ENCODE assay signal across 14 cellular contexts in genomic region chr15:47822066-47822465, GRCh38.
A peak's percentile ranks its signal among the peaks of the same experiment; 100 is the strongest.
DNase-seq lines count a peak whose midpoint lies in the region; ATAC-seq and TF ChIP-seq lines count a peak whose summit lies in the region.
"Had no signal": no experiment of that assay in that cellular context is flagged by ENCODE, and none has a peak within 500 bp of the region (broad histone marks: within the 10 kb centered on the region; RNA-seq: fewer than 3 reads in every experiment).

No MANE protein-coding gene starts in this region.

- H3K4me3 Mint-ChIP-seq in nephron (no peak overlapping the region), mesothelial cell of epicardium (no peak overlapping the region)
- H3K4me3 Mint-ChIP-seq in stimulated activated effector memory CD8-positive, alpha-beta T cell treated with anti-CD3 and anti-CD28 coated beads, Interleukin-12 subunit alpha, Interleukin-12 subunit beta, amount 100 ng/mL, for 72 hours: no peak overlapping the region
- H3K4me3 Mint-ChIP-seq: CD14-positive monocyte had no signal

- no peak overlapping the region for H3K9ac ChIP-seq in mammary epithelial cell (ENCODE audit: insufficient read depth, low read length)

- H4K20me1 ChIP-seq in mammary epithelial cell (ENCODE audit: insufficient read depth, low read length): no peaks in the 10 kb centered on the region

- in situ Hi-C loops in T47D (cut with HindIII; ENCODE audit: low pct_unique_long_range_greater_than_20kb, low sequenced_read_pairs): no loop called here
- in situ Hi-C loops in mammary epithelial cell (cut with MboI; ENCODE audit: low sequenced_read_pairs in 2 of 2): no loop called here

- no peak overlapping the region for H2AFZ ChIP-seq in mammary epithelial cell (ENCODE audit: low read depth, low read length)

- H3K9me3 Mint-ChIP-seq in nephron (no peaks in the 10 kb centered on the region), mesothelial cell of epicardium (no peaks in the 10 kb centered on the region)
- H3K9me3 Mint-ChIP-seq in stimulated activated effector memory CD8-positive, alpha-beta T cell treated with anti-CD3 and anti-CD28 coated beads, Interleukin-12 subunit alpha, Interleukin-12 subunit beta, amount 100 ng/mL, for 72 hours: peaks cover 3% of the 10 kb centered on the region

- H3K4me1 ChIP-seq in mammary epithelial cell (ENCODE audit: insufficient read depth, low read length) (peaks cover 15% of the 10 kb centered on the region), vagina (peaks cover 32% of the 10 kb centered on the region)
- H3K4me1 ChIP-seq: Caco-2 had no signal

- H3K79me2 ChIP-seq in mammary epithelial cell (ENCODE audit: insufficient read depth, low read length): no peaks in the 10 kb centered on the region

- H3K36me3 Mint-ChIP-seq in nephron (ENCODE audit: low read depth) (no peaks in the 10 kb centered on the region), mesothelial cell of epicardium (no peaks in the 10 kb centered on the region)
- H3K36me3 Mint-ChIP-seq in stimulated activated effector memory CD8-positive, alpha-beta T cell treated with anti-CD3 and anti-CD28 coated beads, Interleukin-12 subunit alpha, Interleukin-12 subunit beta, amount 100 ng/mL, for 72 hours: no peaks in the 10 kb centered on the region
- H3K36me3 Mint-ChIP-seq: CD14-positive monocyte had no signal

- CTCF ChIA-PET in mammary epithelial cell (lab: Charles Lee; ENCODE audit: low non-redundant PET): no interaction called here

- WGBS in mammary epithelial cell (ENCODE audit: low coverage, missing lambda C conversion rate): 81% methylated on average over 4 of the region's 4 CpGs

- no peak for TF ChIP-seq POLR2A in vagina (IDR thresholded peaks at IDR 0.05)

- H3K4me3 ChIP-seq in mammary epithelial cell (replicated peaks in 1 of 3; ENCODE audit: insufficient read depth in 1 of 3, low read depth in 2 of 3, low read length in 3 of 3): no peak overlapping the region
- H3K4me3 ChIP-seq in fibroblast of villous mesenchyme (ENCODE audit: low read depth, low read length): no peak overlapping the region
- no peak overlapping the region for H3K4me3 ChIP-seq in vagina
- H3K4me3 ChIP-seq: GM12878 had no signal

- H3K27ac ChIP-seq in mammary epithelial cell (ENCODE audit: insufficient read depth, low read depth, low read length) (no peak overlapping the region), vagina (peak overlapping the region; percentile 42)

- DNase-seq in T47D (ENCODE audit: low read depth in 1 of 2, low spot score in 1 of 2) (peak; percentile 12 to 48), mammary epithelial cell (no peak), fibroblast of villous mesenchyme (ENCODE audit: low read depth) (peak; percentile 47), vagina (ENCODE audit: extremely low spot score in 2 of 2) (no peak), mesothelial cell of epicardium (ENCODE audit: low spot score in 2 of 2, unreplicated experiment in 2 of 2) (no peak), RKO (ENCODE audit: low spot score) (no peak)
- no peak for DNase-seq in stimulated activated effector memory CD8-positive, alpha-beta T cell treated with anti-CD3 and anti-CD28 coated beads, Interleukin-12 subunit alpha, Interleukin-12 subunit beta, amount 100 ng/mL, for 72 hours (ENCODE audit: low spot score in 2 of 2)
- DNase-seq: Caco-2; NCI-H1436; NCI-H2081; NK-92 treated with Interleukin-12 subunit alpha and Interleukin-12 subunit beta, amount 100 ng/mL, for 24 hours had no signal

- H3K27ac Mint-ChIP-seq in nephron (peak overlapping the region; percentile 53 to 79 (median 78)), mesothelial cell of epicardium (no peak overlapping the region)
- no peak overlapping the region for H3K27ac Mint-ChIP-seq in stimulated activated effector memory CD8-positive, alpha-beta T cell treated with anti-CD3 and anti-CD28 coated beads, Interleukin-12 subunit alpha, Interleukin-12 subunit beta, amount 100 ng/mL, for 72 hours
- H3K27ac Mint-ChIP-seq: CD14-positive monocyte had no signal

- intact Hi-C loops in mammary epithelial cell (cut with micrococcal nuclease) (no loop called here), vagina (cut with DNase I) (no loop called here)

- H3K4me2 ChIP-seq in mammary epithelial cell (ENCODE audit: insufficient read depth, low read depth, low read length): no peak overlapping the region

- BruUV-seq in mammary epithelial cell (replicated peaks; lab: Mats Ljungman, UMichigan): no TSS peak

- H3K27me3 Mint-ChIP-seq in nephron (ENCODE audit: low read depth) (peaks cover 10% of the 10 kb centered on the region), mesothelial cell of epicardium (ENCODE audit: low read depth) (no peaks in the 10 kb centered on the region)

- no peak for ATAC-seq in stimulated activated effector memory CD8-positive, alpha-beta T cell treated with anti-CD3 and anti-CD28 coated beads, Interleukin-12 subunit alpha, Interleukin-12 subunit beta, amount 100 ng/mL, for 72 hours
- ATAC-seq: GM12878 had no signal

- H3K9me3 ChIP-seq in mammary epithelial cell (replicated peaks; ENCODE audit: insufficient read depth, low read length) (no peaks in the 10 kb centered on the region), vagina (no peaks in the 10 kb centered on the region)
- H3K9me3 ChIP-seq: Caco-2 had no signal

- H3K4me1 Mint-ChIP-seq in nephron: peaks cover 54% of the 10 kb centered on the region
- peaks cover 60% of the 10 kb centered on the region for H3K4me1 Mint-ChIP-seq in mesothelial cell of epicardium
- H3K4me1 Mint-ChIP-seq in stimulated activated effector memory CD8-positive, alpha-beta T cell treated with anti-CD3 and anti-CD28 coated beads, Interleukin-12 subunit alpha, Interleukin-12 subunit beta, amount 100 ng/mL, for 72 hours: no peaks in the 10 kb centered on the region
- H3K4me1 Mint-ChIP-seq: CD14-positive monocyte had no signal

- dilution Hi-C loops in mammary epithelial cell (cut with HindIII; ENCODE audit: low sequenced_read_pairs): no loop called here

- no peaks in the 10 kb centered on the region for H3K27me3 ChIP-seq in mammary epithelial cell (ENCODE audit: insufficient read depth, low read length)
- no peaks in the 10 kb centered on the region for H3K27me3 ChIP-seq in vagina

- H3K36me3 ChIP-seq in mammary epithelial cell (ENCODE audit: insufficient read depth, low read length) (no peaks in the 10 kb centered on the region), vagina (no peaks in the 10 kb centered on the region)

- TF ChIP-seq CTCF in mammary epithelial cell (conservative IDR thresholded peaks at IDR 0.05 in 1 of 2, IDR thresholded peaks at IDR 0.05 in 1 of 2; ENCODE audit: extremely low read depth in 1 of 2, insufficient read depth in 1 of 2, low read depth in 1 of 2, low read length in 2 of 2): no peak
- no peak for TF ChIP-seq CTCF in fibroblast of villous mesenchyme (IDR thresholded peaks at IDR 0.05; ENCODE audit: insufficient read depth, low read depth, low read length)
- TF ChIP-seq CTCF in nephron (IDR thresholded peaks at IDR 0.05; ENCODE audit: unreplicated experiment in 3 of 3): no peak
- no peak for TF ChIP-seq CTCF in vagina (IDR thresholded peaks at IDR 0.05)
- TF ChIP-seq CTCF in mesothelial cell of epicardium (IDR thresholded peaks at IDR 0.05; ENCODE audit: unreplicated experiment): no peak

Comparison
In these comparisons a context has a peak if more than half of its experiments do, and no peak if none do; other contexts are left out.
1. DNase-seq: peak in T47D (2 of 2) and fibroblast of villous mesenchyme (single experiment); none in mammary epithelial cell (single experiment), vagina (0 of 2), mesothelial cell of epicardium (0 of 2), stimulated activated effector memory CD8-positive, alpha-beta T cell treated with anti-CD3 and anti-CD28 coated beads, Interleukin-12 subunit alpha, Interleukin-12 subunit beta, amount 100 ng/mL, for 72 hours (0 of 2) and RKO (single experiment).
2. H3K27ac Mint-ChIP-seq: peak in nephron (3 of 3); none in mesothelial cell of epicardium (single experiment) and stimulated activated effector memory CD8-positive, alpha-beta T cell treated with anti-CD3 and anti-CD28 coated beads, Interleukin-12 subunit alpha, Interleukin-12 subunit beta, amount 100 ng/mL, for 72 hours (single experiment).